21 cellular contexts compared by ENCODE assay signal in the genomic region with DNA sequence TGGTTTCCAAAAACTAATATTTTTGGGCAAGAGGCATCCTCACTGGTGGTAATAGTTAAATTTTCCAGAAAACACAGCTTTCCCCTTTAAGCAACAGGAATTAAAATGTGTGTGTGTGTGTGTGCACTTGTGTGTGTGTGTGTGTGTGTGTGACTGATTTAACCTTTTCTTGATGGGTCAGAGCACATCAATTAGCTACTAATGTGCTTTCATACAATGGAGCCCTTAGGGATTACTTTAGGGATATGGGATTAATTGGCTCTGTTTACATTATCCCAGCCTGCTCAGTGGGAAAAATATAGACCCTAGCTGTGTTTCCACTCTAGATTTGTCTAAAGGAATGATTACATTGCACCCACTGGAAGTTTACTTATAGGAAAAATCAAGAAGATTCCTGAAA.
"Had no signal": no experiment of that assay in that cellular context is flagged by ENCODE, and none has a peak within 500 bp of the region (broad histone marks: within the 10 kb centered on the region; RNA-seq: fewer than 3 reads in every experiment).

No MANE protein-coding gene starts in this region.

- H2AFZ ChIP-seq: parathyroid adenoma had no signal

- H3K4me3 ChIP-seq: dorsolateral prefrontal cortex, esophagus muscularis mucosa, gastroesophageal sphincter, lung, prostate gland, stomach, thoracic aorta, transverse colon had no signal

- H3K36me3 ChIP-seq: esophagus muscularis mucosa, gastroesophageal sphincter, prostate gland, stomach, thoracic aorta, transverse colon had no signal

- H3K79me2 ChIP-seq: parathyroid adenoma had no signal

- H3K9me3 ChIP-seq: esophagus muscularis mucosa, gastroesophageal sphincter, prostate gland, stomach, thoracic aorta, transverse colon had no signal

- FAIRE-seq: kidney had no signal

- DNase-seq: cortex of kidney; effector memory CD4-positive, alpha-beta T cell; kidney; left cardiac atrium; left ventricle myocardium superior; mesenchymal stem cell; midbrain; stimulated activated CD4-positive, alpha-beta T cell treated with anti-CD3 and anti-CD28 coated beads, Interleukin-2, amount 100 ng/mL, for 24 hours; stimulated activated naive CD4-positive, alpha-beta T cell; stomach; transverse colon had no signal

- H3K4me1 ChIP-seq: esophagus muscularis mucosa, gastroesophageal sphincter, parathyroid adenoma, prostate gland, stomach, transverse colon had no signal

- ATAC-seq: gastroesophageal sphincter; left cardiac atrium; left ventricle myocardium superior; natural killer cell treated with Interleukin-12 subunit alpha and Interleukin-12 subunit beta and Interleukin-15 and Interleukin-18, amount 100 ng/mL, for 72 hours; sciatic nerve had no signal

- H3K9ac ChIP-seq: parathyroid adenoma had no signal

- H3K27ac ChIP-seq: epithelial cell of prostate, esophagus muscularis mucosa, gastroesophageal sphincter, parathyroid adenoma, prostate gland, stomach, thoracic aorta, transverse colon had no signal
